8 cellular contexts compared by ENCODE assay signal in the genomic region with DNA sequence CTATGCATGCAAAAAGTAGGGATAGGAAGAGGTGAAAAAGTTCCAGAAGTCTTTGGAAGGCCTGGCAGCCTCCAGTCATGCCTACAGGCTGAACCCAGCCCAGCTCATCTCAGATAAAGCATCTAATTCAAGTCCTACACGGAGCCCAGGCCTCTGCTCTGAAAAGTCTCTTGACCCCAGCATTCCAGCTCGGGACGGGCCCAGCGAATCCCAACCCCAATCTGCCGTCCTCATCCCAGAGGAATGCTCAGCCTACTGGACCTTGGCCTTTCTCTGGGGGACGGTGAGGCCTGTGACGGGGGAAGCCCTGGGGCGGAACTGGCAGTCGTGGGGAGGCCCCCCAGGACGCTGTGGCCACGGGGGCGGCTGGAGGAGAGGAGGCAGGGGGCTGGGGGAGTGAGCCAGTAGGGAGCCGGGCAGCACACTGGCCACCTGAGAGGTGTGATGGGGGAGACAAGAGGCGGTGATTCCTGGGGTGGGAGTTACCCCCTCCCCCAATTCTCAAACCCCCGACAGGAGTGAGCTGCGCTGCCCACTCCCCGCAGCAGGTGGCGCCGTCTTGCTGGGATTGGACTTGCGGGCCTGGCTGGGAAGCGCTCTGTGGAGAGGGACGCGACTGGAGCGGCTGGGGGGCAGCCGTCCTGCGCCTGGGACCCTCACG.
A peak's percentile ranks its signal among the peaks of the same experiment; 100 is the strongest.
DNase-seq lines count a peak whose midpoint lies in the region; ATAC-seq, FAIRE-seq and TF ChIP-seq lines count a peak whose summit lies in the region.

No MANE protein-coding gene starts in this region.

- POLR2A ChIA-PET in AG04450 (lab: Yijun Ruan, JAX) = interaction anchor here (0.7 to 2.3 kb wide), 8 partner anchors 10 to 252 kb away, joined by 3 to 15 read pairs (median 5); partner anchors contain the start of gene ZFP36L2

- H3K9me3 ChIP-seq in AG04450 (ENCODE audit: control insufficient read depth, insufficient read depth, low read length) (peaks cover 3% of the 10 kb centered on the region), RWPE2 (ENCODE audit: severe bottlenecking) (no peaks in the 10 kb centered on the region), upper lobe of left lung (no peaks in the 10 kb centered on the region)

- no peak overlapping the region for H3K27ac Mint-ChIP-seq in activated naive CD8-positive, alpha-beta T cell treated with anti-CD3 and anti-CD28 coated beads, Interleukin-2, amount 50 U/mL, for 24 hours

- H3K9me3 Mint-ChIP-seq in activated naive CD8-positive, alpha-beta T cell treated with anti-CD3 and anti-CD28 coated beads, Interleukin-2, amount 50 U/mL, for 24 hours = no peaks in the 10 kb centered on the region

- H3K4me1 ChIP-seq in RWPE2 (ENCODE audit: insufficient read depth, poor library complexity, severe bottlenecking) (peaks cover 4% of the 10 kb centered on the region), upper lobe of left lung (peaks cover 10 to 18% (median 15%) of the 10 kb centered on the region in 4 donors)

- no peak for FAIRE-seq in H54 (lab: Jason Lieb, UNC)

- peaks cover 2% of the 10 kb centered on the region for H3K27me3 Mint-ChIP-seq in activated naive CD8-positive, alpha-beta T cell treated with anti-CD3 and anti-CD28 coated beads, Interleukin-2, amount 50 U/mL, for 24 hours

- TF ChIP-seq EP300 in upper lobe of left lung (IDR thresholded peaks at IDR 0.05) = no peak

- ATAC-seq in RWPE2 (ENCODE audit: low read depth) (peak; percentile 58; the same call in 2 of the 3 replicates), upper lobe of left lung (ENCODE audit: low FRiP score in 2 of 2) (peak; percentile 70 to 91)
- no peak for ATAC-seq in activated naive CD8-positive, alpha-beta T cell treated with anti-CD3 and anti-CD28 coated beads, Interleukin-2, amount 50 U/mL, for 24 hours

- H3K4me1 Mint-ChIP-seq in activated naive CD8-positive, alpha-beta T cell treated with anti-CD3 and anti-CD28 coated beads, Interleukin-2, amount 50 U/mL, for 24 hours = peaks cover 10% of the 10 kb centered on the region

- H3K36me3 ChIP-seq in RWPE2 (ENCODE audit: low read depth) = no peaks in the 10 kb centered on the region
- no peaks in the 10 kb centered on the region for H3K36me3 ChIP-seq in upper lobe of left lung

- intact Hi-C loops in cardiac septum (cut with DNase I) = loop anchor here (2.0 to 5.0 kb wide), 4 partner anchors 47 to 512 kb away; no protein-coding TSS in a partner anchor

- H3K36me3 Mint-ChIP-seq in activated naive CD8-positive, alpha-beta T cell treated with anti-CD3 and anti-CD28 coated beads, Interleukin-2, amount 50 U/mL, for 24 hours (ENCODE audit: low read depth) = no peaks in the 10 kb centered on the region

- peak overlapping the region; percentile 47 for H3K27ac ChIP-seq in AG04450 (ENCODE audit: low read depth, low read length)
- H3K27ac ChIP-seq in RWPE2 (ENCODE audit: poor library complexity, severe bottlenecking) = peak overlapping the region; percentile 60
- H3K27ac ChIP-seq in upper lobe of left lung = peak overlapping the region in 3 of 4 donors; percentile 17 to 77 (median 73)

- 33% methylated on average over 16 of the region's 27 CpGs for WGBS in upper lobe of left lung, 2 donors

- CTCF ChIA-PET in AG04450 (lab: Charles Lee) = interaction anchor here (0.5 to 3.6 kb wide), 18 partner anchors 10 to 566 kb away, joined by 3 to 32 read pairs (median 4); partner anchors contain the start of gene ZFP36L2

- DNase-seq in AG04450 (ENCODE audit: low read depth, low spot score) (no peak), H54 (ENCODE audit: insufficient read length, low spot score) (peak; percentile 49), RWPE2 (ENCODE audit: low spot score) (no peak), cardiac septum (ENCODE audit: low spot score) (peak; percentile 90), pons (ENCODE audit: low spot score) (peak; percentile 53), upper lobe of left lung (peak; percentile 78 to 95), cerebellar nuclear complex (lab: John Stamatoyannopoulos, UW) (no peak)
- DNase-seq in activated naive CD8-positive, alpha-beta T cell treated with anti-CD3 and anti-CD28 coated beads, Interleukin-2, amount 50 U/mL, for 24 hours = peak; percentile 69

- H3K4me3 Mint-ChIP-seq in activated naive CD8-positive, alpha-beta T cell treated with anti-CD3 and anti-CD28 coated beads, Interleukin-2, amount 50 U/mL, for 24 hours = no peak overlapping the region

- H3K27me3 ChIP-seq in AG04450 (ENCODE audit: control insufficient read depth, insufficient read depth, low read length) (no peaks in the 10 kb centered on the region), RWPE2 (ENCODE audit: insufficient read depth, poor library complexity, severe bottlenecking) (no peaks in the 10 kb centered on the region), upper lobe of left lung (no peaks in the 10 kb centered on the region)

- H3K4me3 ChIP-seq in AG04450 (ENCODE audit: low read depth, low read length) = peak overlapping the region; percentile 47
- no peak overlapping the region for H3K4me3 ChIP-seq in RWPE2 (ENCODE audit: severe bottlenecking)
- H3K4me3 ChIP-seq in upper lobe of left lung = peak overlapping the region in 3 of 4 donors; percentile 24 to 40 (median 38)

- TF ChIP-seq CTCF in AG04450 (IDR thresholded peaks at IDR 0.05; ENCODE audit: low read depth, low read length) = peak; percentile 95
- peak; percentile 89 for TF ChIP-seq CTCF in RWPE2 (IDR thresholded peaks at IDR 0.05; ENCODE audit: poor library complexity, severe bottlenecking)
- TF ChIP-seq CTCF in upper lobe of left lung (IDR thresholded peaks at IDR 0.05) = peak; percentile 89 to 96 (median 93)

- TF ChIP-seq POLR2A in H54 (IDR thresholded peaks at IDR 0.05; ENCODE audit: low read depth, low read length) = no peak
- no peak for TF ChIP-seq POLR2A in upper lobe of left lung (IDR thresholded peaks at IDR 0.05)

Comparison
In these comparisons a context has a peak if more than half of its experiments do, and no peak if none do; other contexts are left out.
1. DNase-seq: peak in H54 (single experiment), activated naive CD8-positive, alpha-beta T cell treated with anti-CD3 and anti-CD28 coated beads, Interleukin-2, amount 50 U/mL, for 24 hours (single experiment), cardiac septum (single experiment), pons (single experiment) and upper lobe of left lung (2 of 2); none in AG04450 (single experiment), RWPE2 (single experiment) and cerebellar nuclear complex (0 of 2).
2. Peak in every context shown above with its lines, with median percentiles within 50 percentile points of each other: H3K27ac ChIP-seq and CTCF ChIP-seq.